1 cellular context compared by ENCODE assay signal in genomic region chr15:35979608-35980007, GRCh38.
TF ChIP-seq lines count a peak whose summit lies in the region.

No MANE protein-coding gene starts in this region.

TF ChIP-seq in H1, 55 proteins besides CTCF, POLR2A, EP300 and RAD21 (continued from another document):
- TF ChIP-seq SP4 (IDR thresholded peaks at IDR 0.05; ENCODE audit: low read length), result no peak
- TF ChIP-seq ZNF274 (IDR thresholded peaks at IDR 0.05; ENCODE audit: borderline replicate concordance, extremely low read depth, low read length), result no peak
- TF ChIP-seq GABPA (IDR thresholded peaks at IDR 0.05; ENCODE audit: borderline replicate concordance, insufficient read depth, low read length), result no peak
- TF ChIP-seq ASH2L (IDR thresholded peaks at IDR 0.05; ENCODE audit: low read length), result no peak
- no peak for TF ChIP-seq BRCA1 (IDR thresholded peaks at IDR 0.05; ENCODE audit: low read depth, low read length)
- TF ChIP-seq HDAC6 (IDR thresholded peaks at IDR 0.05; ENCODE audit: low read depth, low read length), result no peak
- TF ChIP-seq HDAC2 (IDR thresholded peaks at IDR 0.05; ENCODE audit: borderline replicate concordance in 1 of 2, low read depth in 2 of 2, low read length in 2 of 2), result no peak
- TF ChIP-seq ATF3 (IDR thresholded peaks at IDR 0.05; ENCODE audit: insufficient read depth, low read depth, low read length), result no peak
- no peak for TF ChIP-seq CHD1 (IDR thresholded peaks at IDR 0.05; ENCODE audit: low read depth, low read length)
- no peak for TF ChIP-seq POLR2AphosphoS5 (IDR thresholded peaks at IDR 0.05; ENCODE audit: low read depth, low read length)
- no peak for TF ChIP-seq BACH1 (IDR thresholded peaks at IDR 0.05; ENCODE audit: low read length)
- TF ChIP-seq NANOG (IDR thresholded peaks at IDR 0.05; ENCODE audit: insufficient read depth, low read depth, low read length, poor library complexity, severe bottlenecking), result no peak
- no peak for TF ChIP-seq KDM4A (IDR thresholded peaks at IDR 0.05; ENCODE audit: low read depth, low read length, severe bottlenecking)
- no peak for TF ChIP-seq CTBP2 (IDR thresholded peaks at IDR 0.05; ENCODE audit: borderline replicate concordance, insufficient read depth, insufficient read length, low read length)
- TF ChIP-seq RXRA (IDR thresholded peaks at IDR 0.05; ENCODE audit: insufficient read depth, low read depth, low read length), result no peak
- TF ChIP-seq NRF1 (IDR thresholded peaks at IDR 0.05; ENCODE audit: low read depth, low read length), result no peak
- no peak for TF ChIP-seq BCL11A (IDR thresholded peaks at IDR 0.05; ENCODE audit: low read depth in 2 of 2, low read length in 2 of 2)
